16 cellular contexts compared by ENCODE assay signal in the genomic region with DNA sequence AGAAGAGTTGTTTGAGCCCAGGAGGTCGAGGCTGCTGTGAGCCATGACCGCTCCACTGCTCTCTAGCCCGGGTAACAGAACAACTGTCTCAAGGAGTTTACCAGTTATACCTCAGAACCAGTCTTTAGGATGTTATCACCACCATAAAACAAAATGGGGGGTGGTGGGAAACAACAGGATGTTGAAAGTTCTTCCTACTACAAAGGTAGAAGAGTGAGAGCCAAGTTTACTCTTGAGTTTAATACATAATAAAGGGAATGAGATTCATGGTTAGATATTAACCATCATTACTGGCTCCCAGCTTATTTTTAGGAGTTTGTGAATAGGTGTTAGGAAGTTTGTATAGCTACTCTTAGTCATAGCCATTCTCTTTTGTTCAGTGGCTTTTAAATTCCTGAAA.
DNase-seq lines count a peak whose midpoint lies in the region; ATAC-seq and TF ChIP-seq lines count a peak whose summit lies in the region.
"Had no signal": no experiment of that assay in that cellular context is flagged by ENCODE, and none has a peak within 500 bp of the region (broad histone marks: within the 10 kb centered on the region; RNA-seq: fewer than 3 reads in every experiment).

No MANE protein-coding gene starts in this region.

- H3K36me3 Mint-ChIP-seq in CD4-positive, alpha-beta memory T cell: peaks cover 23 to 52% of the 10 kb centered on the region in 2 donors
- peaks cover 55% of the 10 kb centered on the region for H3K36me3 Mint-ChIP-seq in activated T-helper 17 cell treated with anti-CD3 and anti-CD28 coated beads, Interleukin-2, amount 50 U/mL, for 72 hours (ENCODE audit: low read depth)
- H3K36me3 Mint-ChIP-seq in naive thymus-derived CD8-positive, alpha-beta T cell: peaks cover 0 to 59% (median 4%) of the 10 kb centered on the region in 3 donors

- POLR2A ChIA-PET in CD4-positive, alpha-beta memory T cell (lab: Charles Lee; ENCODE audit: partially characterized antibody): no interaction called here
- POLR2A ChIA-PET in naive thymus-derived CD8-positive, alpha-beta T cell (lab: Charles Lee): no interaction called here

- H3K4me3 ChIP-seq in CD4-positive, alpha-beta memory T cell (ENCODE audit: low read length in 2 of 2): no peak overlapping the region
- no peak overlapping the region for H3K4me3 ChIP-seq in vagina

- no peak for ATAC-seq in activated T-helper 17 cell treated with anti-CD3 and anti-CD28 coated beads, Interleukin-2, amount 50 U/mL, for 72 hours (replicated peaks)
- ATAC-seq in naive thymus-derived CD8-positive, alpha-beta T cell: no peak

- no peaks in the 10 kb centered on the region for H3K27me3 ChIP-seq in CD4-positive, alpha-beta memory T cell (ENCODE audit: insufficient read depth, low read length)
- no peaks in the 10 kb centered on the region for H3K27me3 ChIP-seq in vagina

- no peak overlapping the region for H3K27ac ChIP-seq in CD4-positive, alpha-beta memory T cell (ENCODE audit: low read depth, low read length)
- H3K27ac ChIP-seq in vagina: no peak overlapping the region

- no peaks in the 10 kb centered on the region for H3K9me3 Mint-ChIP-seq in CD4-positive, alpha-beta memory T cell
- H3K9me3 Mint-ChIP-seq in activated T-helper 17 cell treated with anti-CD3 and anti-CD28 coated beads, Interleukin-2, amount 50 U/mL, for 72 hours: no peaks in the 10 kb centered on the region
- H3K9me3 Mint-ChIP-seq in naive thymus-derived CD8-positive, alpha-beta T cell: no peaks in the 10 kb centered on the region
- H3K9me3 Mint-ChIP-seq: CD14-positive monocyte had no signal

- H3K27ac Mint-ChIP-seq in CD4-positive, alpha-beta memory T cell: peak overlapping the region in 4 of 7 donors; percentile 4 to 85 (median 66)
- H3K27ac Mint-ChIP-seq in activated T-helper 17 cell treated with anti-CD3 and anti-CD28 coated beads, Interleukin-2, amount 50 U/mL, for 72 hours: peak overlapping the region; percentile 30
- peak overlapping the region in 6 of 10 donors; percentile 28 to 74 (median 53) for H3K27ac Mint-ChIP-seq in naive thymus-derived CD8-positive, alpha-beta T cell

- CTCF ChIA-PET in CD4-positive, alpha-beta memory T cell (lab: Charles Lee; ENCODE audit: partially characterized antibody): interaction anchor here (0.6 to 1.6 kb wide), 5 partner anchors 17 to 605 kb away, joined by 3 to 5 read pairs (median 3); a partner anchor contains a TSS

- no peak for TF ChIP-seq CTCF in vagina (IDR thresholded peaks at IDR 0.05)

- peaks cover 22% of the 10 kb centered on the region for H3K36me3 ChIP-seq in CD4-positive, alpha-beta memory T cell (ENCODE audit: insufficient read depth, low read length)
- peaks cover 0 to 16% of the 10 kb centered on the region in 2 donors for H3K36me3 ChIP-seq in vagina

- no peak for DNase-seq in CD4-positive, alpha-beta memory T cell
- DNase-seq in kidney glomerular epithelial cell (lab: John Stamatoyannopoulos, UW) (peak; percentile 24), cortex of kidney (lab: John Stamatoyannopoulos, UW) (no peak), vagina (ENCODE audit: extremely low spot score in 2 of 2) (no peak), hepatic stellate cell (ENCODE audit: low spot score) (no peak)
- no peak for DNase-seq in naive thymus-derived CD8-positive, alpha-beta T cell
- DNase-seq: DMS79 treated with DMSO at 0.1 percent for 48 hours, H7, NCI-H1105, NCI-H1694 treated with DMSO at 0.1 percent for 48 hours, NCI-H2107, NCI-H2227 treated with DMSO at 0.1 percent for 48 hours, NCI-H69, SIG-M5 had no signal

- TF ChIP-seq POLR2A in vagina (IDR thresholded peaks at IDR 0.05): no peak

- no peaks in the 10 kb centered on the region for H3K27me3 Mint-ChIP-seq in CD4-positive, alpha-beta memory T cell
- H3K27me3 Mint-ChIP-seq in activated T-helper 17 cell treated with anti-CD3 and anti-CD28 coated beads, Interleukin-2, amount 50 U/mL, for 72 hours: no peaks in the 10 kb centered on the region
- no peaks in the 10 kb centered on the region for H3K27me3 Mint-ChIP-seq in naive thymus-derived CD8-positive, alpha-beta T cell

- H3K4me1 ChIP-seq in CD4-positive, alpha-beta memory T cell (ENCODE audit: insufficient read depth, low read length): no peaks in the 10 kb centered on the region
- H3K4me1 ChIP-seq in vagina: no peaks in the 10 kb centered on the region

- H3K4me3 Mint-ChIP-seq in CD4-positive, alpha-beta memory T cell: no peak overlapping the region
- H3K4me3 Mint-ChIP-seq in activated T-helper 17 cell treated with anti-CD3 and anti-CD28 coated beads, Interleukin-2, amount 50 U/mL, for 72 hours: no peak overlapping the region
- no peak overlapping the region for H3K4me3 Mint-ChIP-seq in naive thymus-derived CD8-positive, alpha-beta T cell
- H3K4me3 Mint-ChIP-seq: CD14-positive monocyte had no signal

- intact Hi-C loops in CD4-positive, alpha-beta memory T cell (cut with micrococcal nuclease): no loop called here
- intact Hi-C loops in vagina (cut with DNase I): loop anchor here (10.0 kb wide), 1 partner anchor 277 kb away; a partner anchor contains a TSS

- peaks cover 0 to 4% (median 2%) of the 10 kb centered on the region in 4 donors for H3K4me1 Mint-ChIP-seq in CD4-positive, alpha-beta memory T cell
- no peaks in the 10 kb centered on the region for H3K4me1 Mint-ChIP-seq in activated T-helper 17 cell treated with anti-CD3 and anti-CD28 coated beads, Interleukin-2, amount 50 U/mL, for 72 hours
- H3K4me1 Mint-ChIP-seq in naive thymus-derived CD8-positive, alpha-beta T cell: peaks cover 0 to 6% (median under 1%) of the 10 kb centered on the region in 4 donors
- H3K4me1 Mint-ChIP-seq: CD14-positive monocyte had no signal

- H3K9me3 ChIP-seq in CD4-positive, alpha-beta memory T cell (ENCODE audit: control insufficient read depth in 1 of 2, low read length in 2 of 2): no peaks in the 10 kb centered on the region
- no peaks in the 10 kb centered on the region for H3K9me3 ChIP-seq in vagina
